10 cellular contexts compared by ENCODE assay signal in genomic region chr7:17408245-17408903, GRCh38.
DNase-seq lines count a peak whose midpoint lies in the region; ATAC-seq and TF ChIP-seq lines count a peak whose summit lies in the region.
"Had no signal": no experiment of that assay in that cellular context is flagged by ENCODE, and none has a peak within 500 bp of the region (broad histone marks: within the 10 kb centered on the region; RNA-seq: fewer than 3 reads in every experiment).

No MANE protein-coding gene starts in this region.

- H3K36me3 ChIP-seq in vagina: no peaks in the 10 kb centered on the region

- H3K27ac ChIP-seq in vagina: peak overlapping the region; percentile 58

- TF ChIP-seq CTCF in vagina (IDR thresholded peaks at IDR 0.05): no peak

- DNase-seq in activated CD4-positive, alpha-beta T cell treated with anti-CD3 and anti-CD28 coated beads, Interleukin-2, amount 10 ng/mL, durations not matched to agents 24 days and 14 days: peak; percentile 42
- DNase-seq in activated CD4-positive, alpha-beta T cell treated with anti-CD3 and anti-CD28 coated beads, Interleukin-2, amount 50 U/mL, for 1 hour: no peak
- DNase-seq in amniotic stem cell (lab: John Stamatoyannopoulos, UW) (peak; percentile 94), kidney glomerular epithelial cell (lab: John Stamatoyannopoulos, UW) (peak; percentile 88), vagina (ENCODE audit: extremely low spot score in 2 of 2) (no peak), NCI-H2107 treated with DMSO at 0.1 percent for 48 hours (lab: John Stamatoyannopoulos, UW; ENCODE audit: unreplicated experiment) (no peak), DMS 273 treated with DMSO at 0.1 percent for 48 hours (lab: John Stamatoyannopoulos, UW) (no peak)
- DNase-seq: hypothalamus, T-helper 17 cell had no signal

- no peaks in the 10 kb centered on the region for H3K27me3 ChIP-seq in vagina

- H3K4me3 ChIP-seq in vagina: no peak overlapping the region

- intact Hi-C loops in activated CD4-positive, alpha-beta T cell treated with anti-CD3 and anti-CD28 coated beads, Interleukin-2, amount 10 ng/mL, durations not matched to agents 24 days and 14 days (cut with micrococcal nuclease): loop anchor here (10.0 kb wide), 1 partner anchor 424 kb away; no protein-coding TSS in a partner anchor
- intact Hi-C loops in vagina (cut with DNase I): no loop called here

- no peak overlapping the region for H3K4me3 Mint-ChIP-seq in activated CD4-positive, alpha-beta T cell treated with anti-CD3 and anti-CD28 coated beads, Interleukin-2, amount 10 ng/mL, durations not matched to agents 24 days and 14 days
- H3K4me3 Mint-ChIP-seq: T-helper 17 cell had no signal

- no peak for TF ChIP-seq POLR2A in vagina (IDR thresholded peaks at IDR 0.05)

- no peaks in the 10 kb centered on the region for H3K36me3 Mint-ChIP-seq in activated CD4-positive, alpha-beta T cell treated with anti-CD3 and anti-CD28 coated beads, Interleukin-2, amount 10 ng/mL, durations not matched to agents 24 days and 14 days (ENCODE audit: low read depth)

- H3K9me3 Mint-ChIP-seq in activated CD4-positive, alpha-beta T cell treated with anti-CD3 and anti-CD28 coated beads, Interleukin-2, amount 10 ng/mL, durations not matched to agents 24 days and 14 days: no peaks in the 10 kb centered on the region

- H3K27ac Mint-ChIP-seq in activated CD4-positive, alpha-beta T cell treated with anti-CD3 and anti-CD28 coated beads, Interleukin-2, amount 10 ng/mL, durations not matched to agents 24 days and 14 days: no peak overlapping the region
- H3K27ac Mint-ChIP-seq: T-helper 17 cell had no signal

- ATAC-seq in HG03045 (IDR thresholded peaks at IDR 0.05; ENCODE audit: unreplicated experiment): no peak
- ATAC-seq: T-helper 17 cell had no signal

- H3K27me3 Mint-ChIP-seq in activated CD4-positive, alpha-beta T cell treated with anti-CD3 and anti-CD28 coated beads, Interleukin-2, amount 10 ng/mL, durations not matched to agents 24 days and 14 days: peaks cover 9% of the 10 kb centered on the region

- peaks cover 30% of the 10 kb centered on the region for H3K4me1 ChIP-seq in vagina

- peaks cover 2% of the 10 kb centered on the region for H3K4me1 Mint-ChIP-seq in activated CD4-positive, alpha-beta T cell treated with anti-CD3 and anti-CD28 coated beads, Interleukin-2, amount 10 ng/mL, durations not matched to agents 24 days and 14 days
- H3K4me1 Mint-ChIP-seq: T-helper 17 cell had no signal

- H3K9me3 ChIP-seq in vagina: no peaks in the 10 kb centered on the region

Comparison
In these comparisons a context has a peak if more than half of its experiments do, and no peak if none do; other contexts are left out.
1. DNase-seq: peak in activated CD4-positive, alpha-beta T cell treated with anti-CD3 and anti-CD28 coated beads, Interleukin-2, amount 10 ng/mL, durations not matched to agents 24 days and 14 days (single experiment), amniotic stem cell (single experiment) and kidney glomerular epithelial cell (single experiment); none in activated CD4-positive, alpha-beta T cell treated with anti-CD3 and anti-CD28 coated beads, Interleukin-2, amount 50 U/mL, for 1 hour (single experiment), vagina (0 of 2), NCI-H2107 treated with DMSO at 0.1 percent for 48 hours (single experiment) and DMS 273 treated with DMSO at 0.1 percent for 48 hours (single experiment).